Comparison of ENCODE assay signal across 20 cellular contexts in the genomic region with DNA sequence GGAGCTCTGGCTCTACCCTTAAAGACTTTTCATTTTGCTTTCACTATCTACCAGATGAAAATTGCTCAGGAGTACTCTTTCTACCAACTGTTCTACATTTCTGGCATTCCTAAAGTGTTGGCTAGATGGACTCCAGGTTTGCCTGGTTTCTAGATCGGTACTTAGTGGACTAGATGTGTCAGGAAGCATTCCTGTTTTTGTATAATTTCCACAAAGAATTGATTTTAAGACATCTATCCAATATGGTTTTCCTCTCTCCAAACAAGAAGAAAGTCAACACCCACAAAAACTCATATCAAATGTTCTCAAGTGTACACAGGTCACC.
DNase-seq lines count a peak whose midpoint lies in the region; ATAC-seq and TF ChIP-seq lines count a peak whose summit lies in the region.
"Had no signal": no experiment of that assay in that cellular context is flagged by ENCODE, and none has a peak within 500 bp of the region (broad histone marks: within the 10 kb centered on the region; RNA-seq: fewer than 3 reads in every experiment).

No MANE protein-coding gene starts in this region.

- no peaks in the 10 kb centered on the region for H3K9me2 ChIP-seq in OCI-LY7 (ENCODE audit: insufficient read depth, low read length)

- no peak overlapping the region for H3K4me2 ChIP-seq in fibroblast of lung (ENCODE audit: extremely low read depth, insufficient read depth, low read length)
- no peak overlapping the region for H3K4me2 ChIP-seq in OCI-LY7 (ENCODE audit: low read length)

- ATAC-seq in GM18498 (IDR thresholded peaks at IDR 0.05; ENCODE audit: unreplicated experiment): no peak
- no peak for ATAC-seq in stimulated activated effector memory CD8-positive, alpha-beta T cell treated with anti-CD3 and anti-CD28 coated beads, Interleukin-12 subunit alpha, Interleukin-12 subunit beta, amount 100 ng/mL, for 72 hours
- ATAC-seq: HepG2, Right ventricle myocardium inferior had no signal

- no TSS peak for BruUV-seq in OCI-LY7 (replicated peaks; lab: Mats Ljungman, UMichigan)

- POLR2A ChIA-PET in AG04450 (lab: Yijun Ruan, JAX): interaction anchor here (0.9 kb wide), 1 partner anchor 55 kb away, joined by 3 read pairs; no protein-coding TSS in a partner anchor
- POLR2A ChIA-PET in OCI-LY7 (lab: Charles Lee): no interaction called here

- H3K27me3 ChIP-seq in AG04450 (ENCODE audit: control insufficient read depth, insufficient read depth, low read length) (no peaks in the 10 kb centered on the region), fibroblast of lung (ENCODE audit: control insufficient read depth, insufficient read depth, low read length) (no peaks in the 10 kb centered on the region), rectal smooth muscle tissue (ENCODE audit: control insufficient read depth, insufficient read depth, low read length) (no peaks in the 10 kb centered on the region)
- H3K27me3 ChIP-seq: Peyer's patch had no signal

- H4K20me1 ChIP-seq in fibroblast of lung (ENCODE audit: control insufficient read depth, extremely low read depth, insufficient read depth, low read length): no peaks in the 10 kb centered on the region
- H4K20me1 ChIP-seq in OCI-LY7 (ENCODE audit: insufficient read depth, low read length): no peaks in the 10 kb centered on the region

- DNase-seq in AG04450 (ENCODE audit: low read depth, low spot score) (no peak), M059J (ENCODE audit: low read depth) (peak; percentile 46), fibroblast of lung (ENCODE audit: low read depth in 2 of 2) (peak in 1 of 2 donors; percentile 61), type B pancreatic cell (ENCODE audit: extremely low spot score, unreplicated experiment) (no peak), OCI-LY7 (ENCODE audit: low spot score) (no peak)
- DNase-seq in stimulated activated effector memory CD8-positive, alpha-beta T cell treated with anti-CD3 and anti-CD28 coated beads, Interleukin-12 subunit alpha, Interleukin-12 subunit beta, amount 100 ng/mL, for 72 hours (ENCODE audit: low spot score in 2 of 2): no peak
- DNase-seq: C1 segment of cervical spinal cord, DND-41, GDM1, MM.1S, NCI-H1105, NCI-H1694, NCI-H2107, NCI-H2227 treated with DMSO at 0.1 percent for 48 hours, NCI-H524 treated with DMSO at 0.1 percent for 48 hours, Peyer's patch had no signal

- CTCF ChIA-PET in AG04450 (lab: Charles Lee) (no interaction called here), OCI-LY7 (lab: Charles Lee; ENCODE audit: unreplicated experiment) (no interaction called here)

- no peaks in the 10 kb centered on the region for H3K27me3 Mint-ChIP-seq in type B pancreatic cell

- H3K4me1 ChIP-seq in fibroblast of lung (ENCODE audit: control insufficient read depth, extremely low read depth, insufficient read depth, low read length) (peaks cover 3% of the 10 kb centered on the region), rectal smooth muscle tissue (ENCODE audit: control insufficient read depth, insufficient read depth, low read length) (peaks cover 3% of the 10 kb centered on the region), OCI-LY7 (ENCODE audit: insufficient read depth, low read length, poor library complexity, severe bottlenecking) (no peaks in the 10 kb centered on the region)
- H3K4me1 ChIP-seq: Peyer's patch had no signal

- no peak overlapping the region for H2AFZ ChIP-seq in fibroblast of lung (ENCODE audit: low read length)
- no peak overlapping the region for H2AFZ ChIP-seq in OCI-LY7 (ENCODE audit: low read length)

- H3K79me2 ChIP-seq in fibroblast of lung (ENCODE audit: control insufficient read depth, insufficient read depth, low read length): no peaks in the 10 kb centered on the region
- H3K79me2 ChIP-seq in OCI-LY7 (ENCODE audit: insufficient read depth, low read depth, low read length): no peaks in the 10 kb centered on the region

- H3K36me3 Mint-ChIP-seq in type B pancreatic cell: no peaks in the 10 kb centered on the region
- H3K36me3 Mint-ChIP-seq in stimulated activated effector memory CD8-positive, alpha-beta T cell treated with anti-CD3 and anti-CD28 coated beads, Interleukin-12 subunit alpha, Interleukin-12 subunit beta, amount 100 ng/mL, for 72 hours: no peaks in the 10 kb centered on the region

- H3K4me3 ChIP-seq in AG04450 (ENCODE audit: low read depth, low read length) (no peak overlapping the region), fibroblast of lung (replicated peaks in 1 of 4; ENCODE audit: control extremely low read depth in 1 of 4, insufficient read depth in 1 of 4, low read depth in 3 of 4, low read length in 4 of 4) (no peak overlapping the region), rectal smooth muscle tissue (ENCODE audit: low read length) (no peak overlapping the region), OCI-LY7 (ENCODE audit: low read depth, low read length, poor library complexity, severe bottlenecking) (no peak overlapping the region)
- H3K4me3 ChIP-seq: Peyer's patch had no signal

- H3K36me3 ChIP-seq in fibroblast of lung (ENCODE audit: control insufficient read depth, insufficient read depth, low read length) (no peaks in the 10 kb centered on the region), rectal smooth muscle tissue (ENCODE audit: control insufficient read depth, insufficient read depth, low read length) (no peaks in the 10 kb centered on the region), OCI-LY7 (ENCODE audit: insufficient read depth, low read length) (no peaks in the 10 kb centered on the region)
- H3K36me3 ChIP-seq: Peyer's patch had no signal

- intact Hi-C loops in OCI-LY7 (cut with micrococcal nuclease; ENCODE audit: unreplicated experiment): no loop called here

- H3K9me3 Mint-ChIP-seq in type B pancreatic cell: peaks cover 5% of the 10 kb centered on the region
- peaks cover 11% of the 10 kb centered on the region for H3K9me3 Mint-ChIP-seq in stimulated activated effector memory CD8-positive, alpha-beta T cell treated with anti-CD3 and anti-CD28 coated beads, Interleukin-12 subunit alpha, Interleukin-12 subunit beta, amount 100 ng/mL, for 72 hours

- H3K4me1 Mint-ChIP-seq in type B pancreatic cell (ENCODE audit: unreplicated experiment): no peaks in the 10 kb centered on the region
- H3K4me1 Mint-ChIP-seq in stimulated activated effector memory CD8-positive, alpha-beta T cell treated with anti-CD3 and anti-CD28 coated beads, Interleukin-12 subunit alpha, Interleukin-12 subunit beta, amount 100 ng/mL, for 72 hours: no peaks in the 10 kb centered on the region

- no peak for TF ChIP-seq CTCF in AG04450 (IDR thresholded peaks at IDR 0.05; ENCODE audit: low read depth, low read length)
- TF ChIP-seq CTCF in fibroblast of lung (conservative IDR thresholded peaks at IDR 0.05 in 1 of 2, IDR thresholded peaks at IDR 0.05 in 1 of 2; ENCODE audit: low read depth in 1 of 2, low read length in 2 of 2): no peak
- TF ChIP-seq CTCF in type B pancreatic cell (conservative IDR thresholded peaks at IDR 0.05): no peak
- TF ChIP-seq CTCF in OCI-LY7 (conservative IDR thresholded peaks at IDR 0.05; ENCODE audit: low read length): no peak

- H3K4me3 Mint-ChIP-seq in type B pancreatic cell: no peak overlapping the region
- no peak overlapping the region for H3K4me3 Mint-ChIP-seq in stimulated activated effector memory CD8-positive, alpha-beta T cell treated with anti-CD3 and anti-CD28 coated beads, Interleukin-12 subunit alpha, Interleukin-12 subunit beta, amount 100 ng/mL, for 72 hours

- peak overlapping the region; percentile 0 for H3K27ac ChIP-seq in AG04450 (ENCODE audit: low read depth, low read length)
- H3K27ac ChIP-seq in fibroblast of lung (ENCODE audit: insufficient read depth, low read length): peak overlapping the region; percentile 40
- H3K27ac ChIP-seq in rectal smooth muscle tissue (ENCODE audit: low read depth, low read length): peak overlapping the region; percentile 38
- H3K27ac ChIP-seq in OCI-LY7 (ENCODE audit: low read depth, low read length, poor library complexity, severe bottlenecking): no peak overlapping the region

- H3K9ac ChIP-seq in fibroblast of lung (ENCODE audit: insufficient read depth, low read length) (no peak overlapping the region), rectal smooth muscle tissue (ENCODE audit: low read length) (no peak overlapping the region)

- no peak overlapping the region for H3K27ac Mint-ChIP-seq in type B pancreatic cell
- H3K27ac Mint-ChIP-seq in stimulated activated effector memory CD8-positive, alpha-beta T cell treated with anti-CD3 and anti-CD28 coated beads, Interleukin-12 subunit alpha, Interleukin-12 subunit beta, amount 100 ng/mL, for 72 hours: no peak overlapping the region

- H3K9me3 ChIP-seq in AG04450 (ENCODE audit: control insufficient read depth, insufficient read depth, low read length) (no peaks in the 10 kb centered on the region), fibroblast of lung (ENCODE audit: control insufficient read depth, insufficient read depth, low read depth, low read length) (no peaks in the 10 kb centered on the region), OCI-LY7 (ENCODE audit: low read length) (no peaks in the 10 kb centered on the region)
